In genomic region chr21:41425588-41425953, GRCh38 we compare ENCODE assay signal across 8 cellular contexts. TPM values are rescaled to one million over a fixed set of nuclear protein-coding genes. Genes with fewer than 3 reads are reported as not detected.
A peak's percentile ranks its signal among the peaks of the same experiment; 100 is the strongest.
DNase-seq lines count a peak whose midpoint lies in the region; ATAC-seq and TF ChIP-seq lines count a peak whose summit lies in the region.

No MANE protein-coding gene starts in this region.

- no peaks in the 10 kb centered on the region for H3K27me3 Mint-ChIP-seq in CD8-positive, alpha-beta memory T cell
- H3K27me3 Mint-ChIP-seq in endothelial cell (ENCODE audit: unreplicated experiment), result peaks cover 12% of the 10 kb centered on the region

- H3K27ac ChIP-seq in CD8-positive, alpha-beta memory T cell (ENCODE audit: low read depth, low read length), result peak overlapping the region; percentile 70
- H3K27ac ChIP-seq in ovary, result peak overlapping the region in 1 of 2 donors; percentile 24

- H3K36me3 Mint-ChIP-seq in CD8-positive, alpha-beta memory T cell, result peaks cover 0 to 29% (median 3%) of the 10 kb centered on the region in 3 donors
- H3K36me3 Mint-ChIP-seq in endothelial cell (ENCODE audit: low read depth, unreplicated experiment), result no peaks in the 10 kb centered on the region

- no peaks in the 10 kb centered on the region for H3K9me3 Mint-ChIP-seq in CD8-positive, alpha-beta memory T cell
- no peaks in the 10 kb centered on the region for H3K9me3 Mint-ChIP-seq in endothelial cell (ENCODE audit: unreplicated experiment)

- H3K9ac ChIP-seq in NT2/D1 (ENCODE audit: insufficient read length, low read depth), result peak overlapping the region; percentile 73

- intact Hi-C loops in ovary (cut with DNase I), result no loop called here

- TF ChIP-seq CTCF in endothelial cell (IDR thresholded peaks at IDR 0.05; ENCODE audit: unreplicated experiment) (no peak), ovary (IDR thresholded peaks at IDR 0.05) (no peak)

- H3K36me3 ChIP-seq in CD8-positive, alpha-beta memory T cell (ENCODE audit: insufficient read depth, low read length), result peaks cover 5% of the 10 kb centered on the region
- H3K36me3 ChIP-seq in NT2/D1 (ENCODE audit: insufficient read depth, insufficient read length, low read length) (no peaks in the 10 kb centered on the region), ovary (no peaks in the 10 kb centered on the region)

- no peak for ATAC-seq in HG03457 (IDR thresholded peaks at IDR 0.05; ENCODE audit: unreplicated experiment)

- peak overlapping the region; percentile 82 for H3K4me3 ChIP-seq in CD8-positive, alpha-beta memory T cell (ENCODE audit: low read length)
- H3K4me3 ChIP-seq in NT2/D1 (ENCODE audit: insufficient read length, low read depth) (peak overlapping the region; percentile 54), ovary (peak overlapping the region; percentile 67)

- CTCF ChIA-PET in CD8-positive, alpha-beta memory T cell (lab: Charles Lee), result interaction anchor here (0.8 to 1.7 kb wide), 2 partner anchors 45 to 56 kb away, joined by 3 to 4 read pairs; no protein-coding TSS in a partner anchor

- TF ChIP-seq EP300 in ovary (IDR thresholded peaks at IDR 0.05), result no peak

- TF ChIP-seq POLR2A in ovary (IDR thresholded peaks at IDR 0.05), result no peak

- peaks cover 12% of the 10 kb centered on the region for H3K4me1 ChIP-seq in CD8-positive, alpha-beta memory T cell (ENCODE audit: insufficient read depth, low read length)
- peaks cover 8% of the 10 kb centered on the region for H3K4me1 ChIP-seq in NT2/D1 (ENCODE audit: insufficient read depth, insufficient read length)
- H3K4me1 ChIP-seq in ovary (ENCODE audit: insufficient read depth), result peaks cover 4% of the 10 kb centered on the region

- POLR2A ChIA-PET in CD8-positive, alpha-beta memory T cell (lab: Charles Lee), result interaction anchor here (0.8 to 2.8 kb wide), 5 partner anchors 8 to 143 kb away, joined by 3 to 21 read pairs (median 4); partner anchors contain the start of gene MX2

- peak overlapping the region; percentile 92 to 98 (median 96) for H3K27ac Mint-ChIP-seq in CD8-positive, alpha-beta memory T cell
- no peak overlapping the region for H3K27ac Mint-ChIP-seq in endothelial cell (ENCODE audit: unreplicated experiment)

- peak overlapping the region; percentile 93 to 98 (median 97) for H3K4me3 Mint-ChIP-seq in CD8-positive, alpha-beta memory T cell
- peak overlapping the region; percentile 82 for H3K4me3 Mint-ChIP-seq in endothelial cell (ENCODE audit: unreplicated experiment)

- no peaks in the 10 kb centered on the region for H3K9me3 ChIP-seq in CD8-positive, alpha-beta memory T cell (ENCODE audit: low read length)
- H3K9me3 ChIP-seq in NT2/D1 (ENCODE audit: insufficient read depth, low read length), result no peaks in the 10 kb centered on the region
- no peaks in the 10 kb centered on the region for H3K9me3 ChIP-seq in ovary

- WGBS in ovary, 3 donors, result 36 to 44% (median 43%) methylated on average over 7 of the region's 7 CpGs

- no peak for DNase-seq in CD8-positive, alpha-beta memory T cell
- DNase-seq in NT2/D1 (ENCODE audit: low read depth, low spot score), result no peak
- no peak for DNase-seq in endothelial cell (ENCODE audit: low spot score)
- no peak for DNase-seq in ovary
- DNase-seq in OCI-M1 (lab: John Stamatoyannopoulos, UW), result no peak
- DNase-seq in NCI-H510A treated with DMSO at 0.1 percent for 48 hours (lab: John Stamatoyannopoulos, UW), result no peak
- no peak for DNase-seq in T1000 (lab: John Stamatoyannopoulos, UW)

- no peaks in the 10 kb centered on the region for H3K27me3 ChIP-seq in CD8-positive, alpha-beta memory T cell (ENCODE audit: insufficient read depth, low read length, poor library complexity, severe bottlenecking)
- H3K27me3 ChIP-seq in NT2/D1 (ENCODE audit: insufficient read depth, insufficient read length) (peaks cover 77% of the 10 kb centered on the region), ovary (no peaks in the 10 kb centered on the region)

- peaks cover 37 to 63% (median 48%) of the 10 kb centered on the region in 3 donors for H3K4me1 Mint-ChIP-seq in CD8-positive, alpha-beta memory T cell
- peaks cover 7% of the 10 kb centered on the region for H3K4me1 Mint-ChIP-seq in endothelial cell (ENCODE audit: unreplicated experiment)

RNA-seq across cellular contexts. Expression of gene MX1, which starts 0.5 kb away (rescaled TPM):
- total RNA-seq in CD8-positive, alpha-beta memory T cell, result 10 to 100 TPM; 10.5 to 10.6 TPM
- 75.9 TPM for polyA plus RNA-seq in CD8-positive, alpha-beta memory T cell
- total RNA-seq in endothelial cell (ENCODE audit: unreplicated experiment) (4.5 TPM), ovary (10 to 100 TPM; 25.2 to 72.8 (median 43.5) TPM)
- polyA plus RNA-seq in ovary, result 100 to 1,000 TPM in 1 of 2 donors, 10 to 100 TPM in 1; 31.7 to 118 TPM
